21 cellular contexts compared by ENCODE assay signal in genomic region chr19:1818549-1819195, GRCh38. TPM values are rescaled to one million over a fixed set of nuclear protein-coding genes. Genes with fewer than 3 reads are reported as not detected.
"Had no signal": no experiment of that assay in that cellular context is flagged by ENCODE, and none has a peak within 500 bp of the region (broad histone marks: within the 10 kb centered on the region; RNA-seq: fewer than 3 reads in every experiment).

No MANE protein-coding gene starts in this region.

- ATAC-seq: natural killer cell; sciatic nerve; stimulated activated memory B cell treated with anti-CD40 and anti-IgM and Interleukin-4, amounts not matched to agents 10 μg/mL and 1 μg/mL and 100 μg/mL, for 72 hours; stimulated activated naive CD8-positive, alpha-beta T cell treated with anti-CD3 and anti-CD28 coated beads, Interleukin-15, Interleukin-2, amounts not matched to agents 100 U/mL and 50 U/mL, for 24 hours had no signal

- H3K27me3 ChIP-seq: colonic mucosa, neutrophil, testis, tibial nerve, upper lobe of left lung had no signal

- H3K4me1 ChIP-seq: colonic mucosa, parathyroid adenoma had no signal

- H3K4me2 ChIP-seq: smooth muscle cell had no signal

- H3K27ac ChIP-seq: colonic mucosa, neutrophil, parathyroid adenoma, testis, tibial nerve, upper lobe of left lung had no signal

- FAIRE-seq: endothelial cell of umbilical vein, frontal cortex, keratinocyte, urothelium cell line had no signal

- H3K9ac ChIP-seq: parathyroid adenoma had no signal

- H3K9me3 ChIP-seq: colonic mucosa, neutrophil, testis, tibial nerve, upper lobe of left lung had no signal

- H3K4me3 ChIP-seq: colonic mucosa, lung, smooth muscle cell, testis, tibial nerve, upper lobe of left lung had no signal

- H2AFZ ChIP-seq: parathyroid adenoma had no signal

- DNase-seq: colonic mucosa; effector memory CD4-positive, alpha-beta T cell; head of caudate nucleus; natural killer cell; stimulated activated CD4-positive, alpha-beta T cell treated with anti-CD3 and anti-CD28 coated beads, Interleukin-2, amount 100 ng/mL, for 24 hours; stimulated activated CD4-positive, alpha-beta T cell treated with anti-CD3 and anti-CD28 coated beads, Interleukin-4, amount 100 ng/mL, for 24 hours; stimulated activated naive CD8-positive, alpha-beta T cell treated with anti-CD3 and anti-CD28 coated beads, Interleukin-15, Interleukin-2, amounts not matched to agents 100 U/mL and 50 U/mL, for 24 hours; substantia nigra; testis had no signal

RNA-seq across cellular contexts. Expression of gene ATP8B3, which starts 6.6 kb away (rescaled TPM):
- total RNA-seq: frontal cortex had no signal
